Comparison of ENCODE assay signal across 17 cellular contexts in the genomic region with DNA sequence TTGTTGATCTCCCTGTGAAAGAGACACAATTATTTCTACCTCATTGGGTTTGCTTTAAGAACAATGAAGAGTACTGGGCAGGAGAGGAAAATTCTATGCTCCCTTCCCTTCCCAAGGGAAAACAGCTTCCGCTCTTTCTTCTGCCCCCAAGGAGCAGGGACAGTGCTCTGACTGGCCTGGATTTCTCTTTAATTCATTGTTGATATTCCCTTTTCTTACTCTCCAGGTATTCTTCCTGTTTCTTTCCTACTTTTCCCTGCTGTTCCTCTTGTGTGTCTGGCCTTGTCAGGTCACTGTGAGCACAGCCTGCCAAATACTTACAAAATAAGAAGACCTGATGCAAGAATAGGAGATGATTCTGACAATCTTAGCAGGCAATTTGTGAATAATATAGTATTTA. TPM values are rescaled to one million over a fixed set of nuclear protein-coding genes. Genes with fewer than 3 reads are reported as not detected.
DNase-seq lines count a peak whose midpoint lies in the region; ATAC-seq and TF ChIP-seq lines count a peak whose summit lies in the region.
"Had no signal": no experiment of that assay in that cellular context is flagged by ENCODE, and none has a peak within 500 bp of the region (broad histone marks: within the 10 kb centered on the region; RNA-seq: fewer than 3 reads in every experiment).

No MANE protein-coding gene starts in this region.

- H3K4me3 Mint-ChIP-seq in MCF 10A (ENCODE audit: unreplicated experiment) (no peak overlapping the region), T-cell (no peak overlapping the region)
- H3K4me3 Mint-ChIP-seq: memory B cell, type B pancreatic cell had no signal

- dilution Hi-C loops in mammary epithelial cell (cut with HindIII; ENCODE audit: low sequenced_read_pairs) = no loop called here

- no peaks in the 10 kb centered on the region for H3K36me3 Mint-ChIP-seq in MCF 10A (ENCODE audit: insufficient read depth, unreplicated experiment)
- H3K36me3 Mint-ChIP-seq in T-cell = no peaks in the 10 kb centered on the region
- H3K36me3 Mint-ChIP-seq: memory B cell, type B pancreatic cell had no signal

- H3K9me3 Mint-ChIP-seq in MCF 10A (ENCODE audit: unreplicated experiment) (no peaks in the 10 kb centered on the region), T-cell (no peaks in the 10 kb centered on the region)
- H3K9me3 Mint-ChIP-seq: memory B cell had no signal

- no TSS peak for BruUV-seq in mammary epithelial cell (replicated peaks; lab: Mats Ljungman, UMichigan)
- BruUV-seq in MCF 10A (replicated peaks; lab: Mats Ljungman, UMichigan) = no TSS peak

- WGBS in mammary epithelial cell (ENCODE audit: low coverage, missing lambda C conversion rate) = 100% methylated on average over 1 of the region's 1 CpG

- H4K20me1 ChIP-seq in mammary epithelial cell (ENCODE audit: insufficient read depth, low read length) = no peaks in the 10 kb centered on the region

- H2AFZ ChIP-seq in mammary epithelial cell (ENCODE audit: low read depth, low read length) = peak overlapping the region; percentile 71

- H3K9me3 ChIP-seq in mammary epithelial cell (replicated peaks; ENCODE audit: insufficient read depth, low read length) = no peaks in the 10 kb centered on the region
- H3K9me3 ChIP-seq: ovary had no signal

- no peak overlapping the region for H3K27ac ChIP-seq in mammary epithelial cell (ENCODE audit: insufficient read depth, low read depth, low read length)
- H3K27ac ChIP-seq: coronary artery, ovary had no signal

- in situ Hi-C loops in mammary epithelial cell (cut with MboI; ENCODE audit: low sequenced_read_pairs in 2 of 2) = no loop called here

- H3K4me2 ChIP-seq in mammary epithelial cell (ENCODE audit: insufficient read depth, low read depth, low read length) = no peak overlapping the region

- CTCF ChIA-PET in mammary epithelial cell (lab: Charles Lee; ENCODE audit: low non-redundant PET) (no interaction called here), MCF 10A (lab: Yijun Ruan, JAX) (no interaction called here), T-cell (lab: Charles Lee) (interaction anchor here in 1 of 2 donors (1.1 kb wide), 1 partner anchor 11 kb away, joined by 3 read pairs; no protein-coding TSS in a partner anchor)

- no peaks in the 10 kb centered on the region for H3K79me2 ChIP-seq in mammary epithelial cell (ENCODE audit: insufficient read depth, low read length)

- H3K4me1 ChIP-seq in mammary epithelial cell (ENCODE audit: insufficient read depth, low read length) = peaks cover 11% of the 10 kb centered on the region

- H3K27me3 Mint-ChIP-seq in MCF 10A (ENCODE audit: insufficient read depth, unreplicated experiment) (no peaks in the 10 kb centered on the region), T-cell (peaks cover 0 to 19% of the 10 kb centered on the region in 2 donors)
- H3K27me3 Mint-ChIP-seq: type B pancreatic cell had no signal

- POLR2A ChIA-PET in MCF 10A (lab: Yijun Ruan, JAX) = no interaction called here
- POLR2A ChIA-PET in T-cell (lab: Charles Lee) = interaction anchor here in 1 of 2 donors (0.7 kb wide), 1 partner anchor 8 kb away, joined by 3 read pairs; no protein-coding TSS in a partner anchor

- DNase-seq in mammary epithelial cell (no peak), MCF 10A (ENCODE audit: unreplicated experiment) (no peak), T-cell (no peak), fibroblast of the conjunctiva (ENCODE audit: low read depth) (peak; percentile 38), HUDEP-2 (lab: John Stamatoyannopoulos, UW; ENCODE audit: unreplicated experiment in 76 of 76) (no peak), NCI-H2107 (lab: John Stamatoyannopoulos, UW) (no peak), NCI-H2107 treated with DMSO at 0.1 percent for 48 hours (lab: John Stamatoyannopoulos, UW; ENCODE audit: unreplicated experiment) (no peak)
- no peak for DNase-seq in effector CD4-positive, alpha-beta T cell
- DNase-seq: amniotic stem cell; DMS53; NCI-H2029; NK-92 treated with Interleukin-12 subunit alpha and Interleukin-12 subunit beta, amount 100 ng/mL, for 24 hours; ovary; SHP77 treated with DMSO at 0.1 percent for 48 hours had no signal

- H3K36me3 ChIP-seq in mammary epithelial cell (ENCODE audit: insufficient read depth, low read length) = no peaks in the 10 kb centered on the region
- H3K36me3 ChIP-seq: ovary had no signal

- H3K4me1 Mint-ChIP-seq in MCF 10A (ENCODE audit: insufficient read depth, unreplicated experiment) (peaks cover 27% of the 10 kb centered on the region), T-cell (peaks cover 23 to 36% (median 30%) of the 10 kb centered on the region in 3 donors)

- H3K4me3 ChIP-seq in mammary epithelial cell (replicated peaks in 1 of 3; ENCODE audit: insufficient read depth in 1 of 3, low read depth in 2 of 3, low read length in 3 of 3) = no peak overlapping the region
- H3K4me3 ChIP-seq: coronary artery, ovary had no signal

- H3K9ac ChIP-seq in mammary epithelial cell (ENCODE audit: insufficient read depth, low read length) = no peak overlapping the region

- intact Hi-C loops in mammary epithelial cell (cut with micrococcal nuclease) (loop anchor here (5.0 kb wide), 1 partner anchor 637 kb away; no protein-coding TSS in a partner anchor), MCF 10A (cut with micrococcal nuclease) (no loop called here)

- TF ChIP-seq CTCF in mammary epithelial cell (conservative IDR thresholded peaks at IDR 0.05 in 1 of 2, IDR thresholded peaks at IDR 0.05 in 1 of 2; ENCODE audit: extremely low read depth in 1 of 2, insufficient read depth in 1 of 2, low read depth in 1 of 2, low read length in 2 of 2) = no peak
- no peak for TF ChIP-seq CTCF in MCF 10A (IDR thresholded peaks at IDR 0.05; ENCODE audit: unreplicated experiment)

- no peak overlapping the region for H3K27ac Mint-ChIP-seq in MCF 10A (ENCODE audit: low read depth, unreplicated experiment)
- H3K27ac Mint-ChIP-seq in T-cell = peak overlapping the region; percentile 70 to 71
- H3K27ac Mint-ChIP-seq: memory B cell, type B pancreatic cell had no signal

- no peak for ATAC-seq in T-cell (replicated peaks in 1 of 4)

- H3K27me3 ChIP-seq in mammary epithelial cell (ENCODE audit: insufficient read depth, low read length) = no peaks in the 10 kb centered on the region

RNA-seq across cellular contexts. Expression of a gene that starts 49.6 kb away (rescaled TPM):
- total RNA-seq in mammary epithelial cell = 10 to 100 TPM; 13.6 to 16.2 TPM
- 11.0 TPM for polyA plus RNA-seq in mammary epithelial cell
- not detected for polyA minus RNA-seq in mammary epithelial cell
- total RNA-seq in MCF 10A (2022) = 11.5 and 14.3 TPM in 2 replicates
- 1 to 10 TPM; 4.0 to 8.8 (median 6.1) TPM for total RNA-seq in T-cell
